Comparison of ENCODE assay signal across 27 cellular contexts in genomic region chr3:110138966-110139555, GRCh38.
A peak's percentile ranks its signal among the peaks of the same experiment; 100 is the strongest.
DNase-seq lines count a peak whose midpoint lies in the region; ATAC-seq and TF ChIP-seq lines count a peak whose summit lies in the region.
"Had no signal": no experiment of that assay in that cellular context is flagged by ENCODE, and none has a peak within 500 bp of the region (broad histone marks: within the 10 kb centered on the region; RNA-seq: fewer than 3 reads in every experiment).

No MANE protein-coding gene starts in this region.

- no peak overlapping the region for H3K4me3 Mint-ChIP-seq in HFFc6
- H3K4me3 Mint-ChIP-seq: activated CD4-positive, alpha-beta T cell treated with anti-CD3 and anti-CD28 coated beads for 36 hours; activated CD8-positive, alpha-beta T cell treated with anti-CD3 and anti-CD28 coated beads for 36 hours; activated T-helper 17 cell treated with anti-CD3 and anti-CD28 coated beads, Interleukin-2, amount 50 U/mL, for 72 hours; CD4-positive, CD25-positive, alpha-beta regulatory T cell; H9; immature natural killer cell had no signal

- ATAC-seq in upper lobe of left lung (ENCODE audit: low FRiP score in 2 of 2): peak; percentile 56 to 88
- ATAC-seq: A549; activated CD4-positive, alpha-beta T cell treated with anti-CD3 and anti-CD28 coated beads for 36 hours; activated CD8-positive, alpha-beta T cell treated with anti-CD3 and anti-CD28 coated beads for 36 hours; activated T-helper 17 cell treated with anti-CD3 and anti-CD28 coated beads, Interleukin-2, amount 50 U/mL, for 72 hours; HepG2; right cardiac atrium had no signal

- no peaks in the 10 kb centered on the region; the same call in 1 of the 2 replicates for H3K36me3 Mint-ChIP-seq in HFFc6 (ENCODE audit: low read depth)
- H3K36me3 Mint-ChIP-seq: CD4-positive, CD25-positive, alpha-beta regulatory T cell; immature natural killer cell had no signal

- H3K4me1 ChIP-seq in upper lobe of left lung: peaks cover 0 to 3% (median 0%) of the 10 kb centered on the region in 4 donors
- H3K4me1 ChIP-seq: SJCRH30, uterus had no signal

- peaks cover 5% of the 10 kb centered on the region; the same call in 1 of the 2 replicates for H3K4me1 Mint-ChIP-seq in HFFc6 (ENCODE audit: low read depth)
- H3K4me1 Mint-ChIP-seq: activated CD4-positive, alpha-beta T cell treated with anti-CD3 and anti-CD28 coated beads for 36 hours; activated T-helper 17 cell treated with anti-CD3 and anti-CD28 coated beads, Interleukin-2, amount 50 U/mL, for 72 hours; CD4-positive, CD25-positive, alpha-beta regulatory T cell; immature natural killer cell had no signal

- no peaks in the 10 kb centered on the region for H3K27me3 Mint-ChIP-seq in HFFc6 (ENCODE audit: insufficient read depth)
- H3K27me3 Mint-ChIP-seq: activated T-helper 17 cell treated with anti-CD3 and anti-CD28 coated beads, Interleukin-2, amount 50 U/mL, for 72 hours; CD4-positive, CD25-positive, alpha-beta regulatory T cell had no signal

- DNase-seq in NCI-H1436 (lab: John Stamatoyannopoulos, UW) (peak; percentile 20), NCI-H1436 treated with DMSO at 0.1 percent for 48 hours (lab: John Stamatoyannopoulos, UW) (no peak), NCI-H187 treated with DMSO at 0.1 percent for 48 hours (lab: John Stamatoyannopoulos, UW) (peak; percentile 84), epithelial cell of esophagus (ENCODE audit: low read depth) (peak; percentile 27), upper lobe of left lung (peak in 1 of 2 donors; percentile 55), HFFc6 (no peak)
- no peak for DNase-seq in activated effector memory CD4-positive, alpha-beta T cell treated with Interleukin-2 at 50 U/mL for 16 hours
- DNase-seq in effector CD8-positive, alpha-beta T cell (lab: John Stamatoyannopoulos, UW): no peak
- DNase-seq: activated CD4-positive, alpha-beta T cell treated with anti-CD3 and anti-CD28 coated beads for 36 hours; activated CD8-positive, alpha-beta T cell treated with anti-CD3 and anti-CD28 coated beads for 36 hours; activated naive CD4-positive, alpha-beta T cell treated with anti-CD3 and anti-CD28 coated beads, Interleukin-2, amount 50 U/mL, for 16 hours; amniotic stem cell; CD4-positive, CD25-positive, alpha-beta regulatory T cell; H9; hypothalamus; immature natural killer cell; mesendoderm; right cardiac atrium; SJCRH30; stimulated activated CD4-positive, alpha-beta T cell treated with anti-CD3 and anti-CD28 coated beads, Interleukin-1b, Interleukin-23, amount 100 ng/mL, for 48 hours; stimulated activated naive CD4-positive, alpha-beta T cell treated with Interleukin-2 at 50 U/mL for 16 hours; SW 1271; uterus had no signal

- H3K9me3 Mint-ChIP-seq in HFFc6: no peaks in the 10 kb centered on the region

- H3K4me3 ChIP-seq in epithelial cell of esophagus (ENCODE audit: low read length) (no peak overlapping the region), upper lobe of left lung (no peak overlapping the region)
- H3K4me3 ChIP-seq: A549, SJCRH30, uterus had no signal

- no peak for TF ChIP-seq POLR2A in upper lobe of left lung (IDR thresholded peaks at IDR 0.05)

- WGBS in upper lobe of left lung, 2 donors: 53 to 59% methylated on average over 5 of the region's 5 CpGs

- TF ChIP-seq CTCF in epithelial cell of esophagus (IDR thresholded peaks at IDR 0.05; ENCODE audit: insufficient read depth, low read depth, low read length, missing control alignments): no peak
- TF ChIP-seq CTCF in upper lobe of left lung (IDR thresholded peaks at IDR 0.05): no peak
- no peak for TF ChIP-seq CTCF in HFFc6 (IDR thresholded peaks at IDR 0.05)

- H3K27ac Mint-ChIP-seq in HFFc6: no peak overlapping the region
- H3K27ac Mint-ChIP-seq: activated CD4-positive, alpha-beta T cell treated with anti-CD3 and anti-CD28 coated beads for 36 hours; activated CD8-positive, alpha-beta T cell treated with anti-CD3 and anti-CD28 coated beads for 36 hours; activated T-helper 17 cell treated with anti-CD3 and anti-CD28 coated beads, Interleukin-2, amount 50 U/mL, for 72 hours; H9; immature natural killer cell had no signal

- no peaks in the 10 kb centered on the region for H3K27me3 ChIP-seq in upper lobe of left lung
- H3K27me3 ChIP-seq: SJCRH30, uterus had no signal

- H3K36me3 ChIP-seq in upper lobe of left lung: no peaks in the 10 kb centered on the region
- H3K36me3 ChIP-seq: SJCRH30, uterus had no signal

- peaks cover 0 to 5% (median 3%) of the 10 kb centered on the region in 4 donors for H3K9me3 ChIP-seq in upper lobe of left lung
- H3K9me3 ChIP-seq: A549, SJCRH30, uterus had no signal

- H3K27ac ChIP-seq in upper lobe of left lung: peak overlapping the region in 1 of 4 donors; percentile 5
- H3K27ac ChIP-seq: A549, epithelial cell of prostate, SJCRH30, uterus had no signal

- peak in 1 of 4 donors; percentile 80 for TF ChIP-seq EP300 in upper lobe of left lung (IDR thresholded peaks at IDR 0.05)

Comparison
In these comparisons a context has a peak if more than half of its experiments do, and no peak if none do; other contexts are left out.
1. DNase-seq: peak in NCI-H1436 (single experiment), NCI-H187 treated with DMSO at 0.1 percent for 48 hours (single experiment) and epithelial cell of esophagus (single experiment); none in NCI-H1436 treated with DMSO at 0.1 percent for 48 hours (single experiment), activated effector memory CD4-positive, alpha-beta T cell treated with Interleukin-2 at 50 U/mL for 16 hours (single experiment), effector CD8-positive, alpha-beta T cell (single experiment) and HFFc6 (single experiment).